8 cellular contexts compared by ENCODE assay signal in the genomic region with DNA sequence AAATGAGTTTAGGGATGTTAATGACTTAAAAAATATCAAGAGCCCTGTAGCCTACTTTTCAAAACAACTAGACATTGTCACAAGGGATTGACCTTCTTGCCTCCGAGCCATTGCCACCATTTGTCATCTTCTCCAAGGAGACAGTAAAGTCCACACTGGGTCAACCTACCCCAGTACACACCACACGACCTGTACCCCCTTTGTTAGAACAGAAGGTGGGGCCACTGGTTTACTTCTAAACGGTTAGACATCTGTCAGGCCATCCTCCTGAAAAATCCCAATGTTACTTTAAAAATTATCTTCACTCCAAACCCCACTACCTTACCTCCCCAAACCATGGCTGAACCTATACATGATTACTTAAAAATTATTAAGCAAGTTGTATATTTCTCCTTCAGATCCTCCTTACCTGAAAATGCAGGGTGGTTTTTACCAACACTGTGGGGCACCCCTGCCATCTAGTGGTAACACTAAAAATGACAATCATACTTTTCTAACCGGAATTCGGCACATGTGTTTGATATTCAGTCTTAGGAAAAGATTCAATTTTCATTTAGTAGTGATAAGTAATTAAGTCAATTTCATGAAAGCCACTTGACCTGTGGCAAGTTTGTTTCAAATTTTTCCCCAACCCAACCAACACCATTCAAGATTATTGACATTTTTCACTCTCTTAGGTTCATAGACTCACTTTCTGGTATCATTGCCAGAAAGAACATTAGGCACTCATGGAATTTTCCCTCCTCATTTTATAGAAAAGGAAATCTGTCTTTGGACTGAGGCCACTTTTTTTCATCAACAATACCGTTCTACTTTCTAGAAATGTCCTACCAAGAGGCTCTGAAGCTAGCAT.
DNase-seq lines count a peak whose midpoint lies in the region; ATAC-seq and TF ChIP-seq lines count a peak whose summit lies in the region.

No MANE protein-coding gene starts in this region.

- peak; percentile 67 for ATAC-seq in HG02678 (IDR thresholded peaks at IDR 0.05; ENCODE audit: unreplicated experiment)
- ATAC-seq in GM19467 (IDR thresholded peaks at IDR 0.05; ENCODE audit: unreplicated experiment): no peak

- peak; percentile 24 for DNase-seq in stimulated activated CD4-positive, alpha-beta T cell treated with anti-CD3 and anti-CD28 coated beads, Interleukin-15, amount 100 ng/mL, for 24 hours
- no peak for DNase-seq in stimulated activated CD4-positive, alpha-beta T cell treated with anti-CD3 and anti-CD28 coated beads, Interleukin-12 subunit alpha, Interleukin-12 subunit beta, amount 100 ng/mL, for 4 hours
- DNase-seq in NCI-H446 treated with DMSO at 0.1 percent for 48 hours (lab: John Stamatoyannopoulos, UW) (peak; percentile 29), adrenal gland (peak in 5 of 7 donors; percentile 13 to 57 (median 23)), hepatocyte (ENCODE audit: low spot score) (peak; percentile 61)
- DNase-seq in stimulated activated CD4-positive, alpha-beta T cell treated with anti-CD3 and anti-CD28 coated beads, Interleukin-2, amount 100 ng/mL, for 24 hours: peak; percentile 28 to 33

- no peaks in the 10 kb centered on the region for H3K36me3 ChIP-seq in adrenal gland (replicated peaks in 1 of 2)
- H3K36me3 ChIP-seq in hepatocyte (replicated peaks; ENCODE audit: insufficient read depth, low read depth): no peaks in the 10 kb centered on the region

- no peaks in the 10 kb centered on the region for H3K4me1 ChIP-seq in adrenal gland (replicated peaks in 1 of 2)
- H3K4me1 ChIP-seq in hepatocyte (ENCODE audit: insufficient read depth): no peaks in the 10 kb centered on the region

- H3K27ac ChIP-seq in adrenal gland (no peak overlapping the region), hepatocyte (no peak overlapping the region)

- no peaks in the 10 kb centered on the region for H4K20me1 ChIP-seq in hepatocyte (ENCODE audit: insufficient read depth, poor library complexity, severe bottlenecking)

- H3K4me3 ChIP-seq in adrenal gland: no peak overlapping the region
- H3K4me3 ChIP-seq in hepatocyte: no peak overlapping the region

- H3K79me2 ChIP-seq in hepatocyte: no peaks in the 10 kb centered on the region

- TF ChIP-seq CTCF in adrenal gland (IDR thresholded peaks at IDR 0.05) (peak; percentile 75 to 88 (median 86)), hepatocyte (IDR thresholded peaks at IDR 0.05; ENCODE audit: poor library complexity) (peak; percentile 89)

- H3K27me3 ChIP-seq in adrenal gland (no peaks in the 10 kb centered on the region), hepatocyte (no peaks in the 10 kb centered on the region)

- H3K9me2 ChIP-seq in hepatocyte (replicated peaks; ENCODE audit: insufficient read depth): no peaks in the 10 kb centered on the region

- H3K9me3 ChIP-seq in adrenal gland (replicated peaks in 1 of 3) (no peaks in the 10 kb centered on the region), hepatocyte (ENCODE audit: low read depth) (no peaks in the 10 kb centered on the region)

- 29 to 35% (median 31%) methylated on average over 6 of the region's 6 CpGs for WGBS in adrenal gland, 4 donors
- WGBS in hepatocyte (ENCODE audit: low lambda C conversion rate, missing lambda C conversion rate): 36% methylated on average over 6 of the region's 6 CpGs

- no peak for TF ChIP-seq POLR2A in adrenal gland (IDR thresholded peaks at IDR 0.05)

- no peak overlapping the region for H2AFZ ChIP-seq in hepatocyte

- intact Hi-C loops in adrenal gland (cut with DNase I): loop anchor here in 1 of 2 donors (5.0 to 10.0 kb wide), 3 partner anchors 85 to 1868 kb away; no protein-coding TSS in a partner anchor

- no peak overlapping the region for H3K4me2 ChIP-seq in hepatocyte
